In genomic region chr6:41690541-41691330, GRCh38 we compare ENCODE assay signal across 32 cellular contexts. TPM values are rescaled to one million over a fixed set of nuclear protein-coding genes. Genes with fewer than 3 reads are reported as not detected.
DNase-seq lines count a peak whose midpoint lies in the region; ATAC-seq and TF ChIP-seq lines count a peak whose summit lies in the region.
"Had no signal": no experiment of that assay in that cellular context is flagged by ENCODE, and none has a peak within 500 bp of the region (broad histone marks: within the 10 kb centered on the region; RNA-seq: fewer than 3 reads in every experiment).

No MANE protein-coding gene starts in this region.

- peak overlapping the region; percentile 71 for H3K18ac ChIP-seq in neuronal stem cell (ENCODE audit: low read length)

- H3K14ac ChIP-seq in neuronal stem cell (ENCODE audit: low read length), result peak overlapping the region; percentile 83

- no peak overlapping the region for H2BK5ac ChIP-seq in neuronal stem cell (ENCODE audit: low read length)

- DNase-seq in RWPE1 (ENCODE audit: low spot score) (no peak), neuronal stem cell (ENCODE audit: low spot score) (no peak), retina (no peak), NCI-H69 (lab: John Stamatoyannopoulos, UW) (no peak)
- DNase-seq: activated CD4-positive, alpha-beta T cell treated with anti-CD3 and anti-CD28 coated beads, Interleukin-2, amount 10 ng/mL, durations not matched to agents 24 days and 14 days; activated naive CD8-positive, alpha-beta T cell treated with anti-CD3 and anti-CD28 coated beads for 36 hours; COR-L47; DMS79; Kasumi-1; left ventricle myocardium inferior; naive thymus-derived CD8-positive, alpha-beta T cell; NCI-H1436; NCI-H345; NCI-H774; SJCRH30; small intestine; stimulated activated CD4-positive, alpha-beta T cell treated with anti-CD3 and anti-CD28 coated beads, Interleukin-1b, Interleukin-23, amount 100 ng/mL, for 48 hours; stomach; T1000 had no signal

- H3K4ac ChIP-seq in neuronal stem cell (ENCODE audit: low read length), result no peak overlapping the region

- no peak overlapping the region for H2BK12ac ChIP-seq in neuronal stem cell (ENCODE audit: low read length)

- peaks cover 0 to 2% of the 10 kb centered on the region in 2 donors for H3K4me1 ChIP-seq in neuronal stem cell (ENCODE audit: control insufficient read depth in 2 of 2, insufficient read depth in 1 of 2, low read depth in 1 of 2, low read length in 2 of 2)
- H3K4me1 ChIP-seq: SJCRH30 had no signal

- H3K4me2 ChIP-seq in neuronal stem cell (ENCODE audit: insufficient read depth, low read length, poor library complexity, severe bottlenecking), result no peak overlapping the region
- H3K4me2 ChIP-seq: BLaER1 treated with 17β-estradiol and CSF1 and Interleukin-3, amounts not matched to agents 10 nM and 100 nM had no signal

- H2AFZ ChIP-seq in neuronal stem cell (ENCODE audit: low read length), result no peak overlapping the region

- H4K8ac ChIP-seq in neuronal stem cell (ENCODE audit: low read depth, low read length), result no peak overlapping the region

- H3K27ac ChIP-seq in RWPE1 (peak overlapping the region; percentile 77), cingulate gyrus (ENCODE audit: low read depth, low read length) (peak overlapping the region; percentile 98), neuronal stem cell (replicated peaks; ENCODE audit: low read length) (no peak overlapping the region), temporal lobe (ENCODE audit: low read depth, low read length) (peak overlapping the region; percentile 100)
- H3K27ac ChIP-seq: left ventricle myocardium inferior, SJCRH30, stomach, VCaP had no signal

- no peaks in the 10 kb centered on the region for H3K79me1 ChIP-seq in neuronal stem cell (ENCODE audit: low read depth, low read length)

- no peak for ATAC-seq in GM21367 (IDR thresholded peaks at IDR 0.05; ENCODE audit: unreplicated experiment)
- ATAC-seq: esophagus mucosa; HCT116; naive thymus-derived CD8-positive, alpha-beta T cell had no signal

- TF ChIP-seq CTCF in RWPE1 (conservative IDR thresholded peaks at IDR 0.05; ENCODE audit: low read depth), result no peak

- no CpG with 5 or more reads among the region's 25 CpGs for WGBS in neuronal stem cell (ENCODE audit: extremely low coverage in 2 of 2, insufficient read length in 2 of 2, insufficient replicate concordance in 1 of 2), 2 donors

- peak overlapping the region; percentile 81 for H4K91ac ChIP-seq in neuronal stem cell (ENCODE audit: low read depth, low read length, poor library complexity)

- H3K4me3 ChIP-seq in neuronal stem cell (ENCODE audit: low read length in 2 of 2), result peak overlapping the region in 1 of 2 donors; percentile 70
- H3K4me3 ChIP-seq: BLaER1 treated with 17β-estradiol and CSF1 and Interleukin-3, amounts not matched to agents 10 nM and 100 nM; left ventricle myocardium inferior; SJCRH30; stomach; tibial nerve had no signal

- peak overlapping the region; percentile 88 for H2AK5ac ChIP-seq in neuronal stem cell (ENCODE audit: low read depth, low read length)

- H3K9me3 ChIP-seq in neuronal stem cell (replicated peaks in 1 of 2; ENCODE audit: control insufficient read depth in 2 of 2, insufficient read depth in 1 of 2, low read depth in 1 of 2, low read length in 2 of 2), result no peaks in the 10 kb centered on the region
- H3K9me3 ChIP-seq: BLaER1 treated with 17β-estradiol and CSF1 and Interleukin-3, amounts not matched to agents 10 nM and 100 nM; left ventricle myocardium inferior; SJCRH30; stomach; tibial nerve had no signal

- H3K9ac ChIP-seq in neuronal stem cell (ENCODE audit: low read depth, low read length, poor library complexity), result peak overlapping the region; percentile 63
- H3K9ac ChIP-seq: BLaER1 treated with 17β-estradiol and CSF1 and Interleukin-3, amounts not matched to agents 10 nM and 100 nM had no signal

- POLR2A ChIA-PET in RWPE1 (lab: Yijun Ruan, JAX; ENCODE audit: low non-redundant PET), result no interaction called here

- peak overlapping the region; percentile 88 for H2BK15ac ChIP-seq in neuronal stem cell (ENCODE audit: low read length)

- H3K27me3 ChIP-seq in neuronal stem cell (ENCODE audit: control insufficient read depth in 3 of 3, insufficient read depth in 3 of 3, low read depth in 1 of 3, low read length in 3 of 3), result peaks cover 0 to 16% (median 0%) of the 10 kb centered on the region in 3 experiments
- H3K27me3 ChIP-seq: BLaER1 treated with 17β-estradiol and CSF1 and Interleukin-3, amounts not matched to agents 10 nM and 100 nM; SJCRH30; stomach; tibial nerve had no signal

- H3K36me3 ChIP-seq in neuronal stem cell (replicated peaks in 1 of 2; ENCODE audit: control insufficient read depth in 2 of 2, insufficient read depth in 2 of 2, low read length in 2 of 2), result no peaks in the 10 kb centered on the region
- H3K36me3 ChIP-seq: SJCRH30 had no signal

- H3K23ac ChIP-seq in neuronal stem cell (ENCODE audit: low read depth, low read length, poor library complexity), result peak overlapping the region; percentile 87

- CTCF ChIA-PET in RWPE1 (lab: Yijun Ruan, JAX), result no interaction called here

- peak overlapping the region; percentile 11 for H2BK120ac ChIP-seq in neuronal stem cell (ENCODE audit: low read depth, low read length)

RNA-seq across cellular contexts. Expression of gene TFEB, which starts 44.7 kb away (rescaled TPM):
- polyA plus RNA-seq in neuronal stem cell (2013, experiment 1 of 2), result 1.1 TPM
- 1.1 TPM for polyA plus RNA-seq in neuronal stem cell (2013, experiment 2 of 2)
- total RNA-seq in temporal lobe, result 2.7 TPM

RNA-seq across cellular contexts. Expression of gene MDFI, which starts 52.5 kb away (rescaled TPM):
- 73.1 TPM for polyA plus RNA-seq in neuronal stem cell (2013, experiment 1 of 2)
- polyA plus RNA-seq in neuronal stem cell (2013, experiment 2 of 2), result 65.6 TPM
- 8.4 TPM for total RNA-seq in temporal lobe
- total RNA-seq: activated CD4-positive, alpha-beta T cell treated with anti-CD3 and anti-CD28 coated beads, Interleukin-2, amount 10 ng/mL, durations not matched to agents 24 days and 14 days; activated CD8-positive, alpha-beta memory T cell treated with anti-CD3 and anti-CD28 coated beads for 36 hours; activated naive CD8-positive, alpha-beta T cell treated with anti-CD3 and anti-CD28 coated beads for 36 hours; fibroblast of villous mesenchyme; naive thymus-derived CD8-positive, alpha-beta T cell had no signal
- polyA plus RNA-seq: naive thymus-derived CD8-positive, alpha-beta T cell had no signal

RNA-seq across cellular contexts. Expression of gene PGC, which starts 56.5 kb away (rescaled TPM):
- 0.03 TPM for polyA plus RNA-seq in neuronal stem cell (2013, experiment 1 of 2)
- 0.07 TPM for polyA plus RNA-seq in neuronal stem cell (2013, experiment 2 of 2)
- 0.49 TPM for total RNA-seq in temporal lobe
- total RNA-seq: activated CD4-positive, alpha-beta T cell treated with anti-CD3 and anti-CD28 coated beads, Interleukin-2, amount 10 ng/mL, durations not matched to agents 24 days and 14 days; activated CD8-positive, alpha-beta memory T cell treated with anti-CD3 and anti-CD28 coated beads for 36 hours; activated naive CD8-positive, alpha-beta T cell treated with anti-CD3 and anti-CD28 coated beads for 36 hours; astrocyte; cardiac septum; esophagus mucosa; fibroblast of villous mesenchyme; left ventricle myocardium inferior; naive thymus-derived CD8-positive, alpha-beta T cell; omental fat pad; SJCRH30; tibial nerve had no signal
- polyA plus RNA-seq: naive thymus-derived CD8-positive, alpha-beta T cell had no signal
